In the genomic region with DNA sequence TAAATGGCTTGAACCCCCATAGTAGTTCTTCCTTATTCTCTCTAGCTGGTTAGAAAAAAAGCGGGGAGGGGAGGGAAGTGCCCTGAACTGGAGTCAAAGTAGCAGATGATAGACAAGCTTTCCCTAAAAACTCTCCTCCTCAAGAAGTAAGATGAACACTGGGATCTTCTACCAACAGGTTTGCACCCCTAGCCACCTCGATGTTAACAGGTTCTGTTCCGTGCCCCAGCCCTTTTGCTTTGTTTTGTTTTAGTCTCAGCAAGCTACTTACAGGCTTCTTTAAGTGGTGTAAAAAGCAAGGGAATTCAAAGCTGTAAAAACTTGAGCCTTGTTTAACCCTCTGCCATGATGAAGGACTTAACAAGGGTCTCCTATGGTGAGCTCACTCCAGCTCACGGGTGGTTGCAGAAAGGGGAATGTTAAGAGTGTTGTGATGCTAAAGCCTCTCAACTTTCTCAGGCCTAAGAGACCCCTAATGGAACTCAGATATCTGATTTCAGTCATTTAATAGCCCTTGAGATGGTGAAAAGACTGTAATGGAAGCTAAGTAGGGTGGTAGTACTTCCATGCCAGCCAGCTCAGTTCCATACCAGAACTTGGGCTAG, we compare ENCODE assay signal across 17 cellular contexts.
DNase-seq lines count a peak whose midpoint lies in the region; ATAC-seq and TF ChIP-seq lines count a peak whose summit lies in the region.
"Had no signal": no experiment of that assay in that cellular context is flagged by ENCODE, and none has a peak within 500 bp of the region (broad histone marks: within the 10 kb centered on the region; RNA-seq: fewer than 3 reads in every experiment).

No MANE protein-coding gene starts in this region.

- H3K9me3 ChIP-seq in HEK293 (ENCODE audit: control insufficient read depth, insufficient read depth, low read depth, low read length) (no peaks in the 10 kb centered on the region), PC-9 (ENCODE audit: insufficient read depth, low read depth) (no peaks in the 10 kb centered on the region)
- H3K9me3 ChIP-seq: heart right ventricle had no signal

- no peaks in the 10 kb centered on the region for H3K9me2 ChIP-seq in PC-9 (ENCODE audit: insufficient read depth)

- no peak overlapping the region for H3K27ac ChIP-seq in HEK293 (ENCODE audit: extremely low read depth, low read depth, low read length)
- H3K27ac ChIP-seq in PC-9: peak overlapping the region; percentile 26
- H3K27ac ChIP-seq: parathyroid adenoma had no signal

- H3K4me1 Mint-ChIP-seq in T-cell: peaks cover 41 to 57% (median 46%) of the 10 kb centered on the region in 3 donors

- no peak overlapping the region for H3K4me2 ChIP-seq in PC-9

- no peaks in the 10 kb centered on the region for H3K27me3 Mint-ChIP-seq in T-cell
- H3K27me3 Mint-ChIP-seq: activated naive CD8-positive, alpha-beta T cell; brain had no signal

- no TSS peak for BruUV-seq in PC-9 (replicated peaks; lab: Mats Ljungman, UMichigan)

- CTCF ChIA-PET in HEK293 (lab: Yijun Ruan, JAX): interaction anchor here (2.0 kb wide), 1 partner anchor 8 kb away, joined by 5 read pairs; no protein-coding TSS in a partner anchor
- CTCF ChIA-PET in PC-9 (lab: Charles Lee): no interaction called here
- CTCF ChIA-PET in T-cell (lab: Charles Lee): no interaction called here

- H3K27ac Mint-ChIP-seq in T-cell: no peak overlapping the region
- H3K27ac Mint-ChIP-seq: activated naive CD8-positive, alpha-beta T cell had no signal

- peaks cover 8 to 16% of the 10 kb centered on the region in 2 experiments; a peak in 2 of 3 replicates for H3K36me3 ChIP-seq in HEK293 (ENCODE audit: control insufficient read depth in 2 of 2, insufficient read depth in 1 of 2, low read length in 2 of 2)
- H3K36me3 ChIP-seq in PC-9 (ENCODE audit: low read depth): peaks cover 28% of the 10 kb centered on the region

- intact Hi-C loops in PC-9 (cut with micrococcal nuclease; ENCODE audit: unreplicated experiment): no loop called here

- H2AFZ ChIP-seq in PC-9: no peak overlapping the region
- H2AFZ ChIP-seq: parathyroid adenoma had no signal

- no peak overlapping the region for H3K4me3 Mint-ChIP-seq in T-cell
- H3K4me3 Mint-ChIP-seq: activated naive CD8-positive, alpha-beta T cell; brain had no signal

- TF ChIP-seq CTCF in GM13976 (IDR thresholded peaks at IDR 0.05; ENCODE audit: borderline replicate concordance, control extremely low read depth, extremely low read depth, insufficient read depth, missing control alignments): no peak
- TF ChIP-seq CTCF in HEK293 (tag by site-specific recombination; IDR thresholded peaks at IDR 0.05): no peak
- no peak for TF ChIP-seq CTCF in PC-9 (conservative IDR thresholded peaks at IDR 0.05)

- peaks cover 57% of the 10 kb centered on the region; the same call in 1 of the 2 replicates for H4K20me1 ChIP-seq in PC-9 (ENCODE audit: insufficient read depth)

- ATAC-seq in T-cell (replicated peaks in 1 of 4): no peak
- ATAC-seq in HG02798 (IDR thresholded peaks at IDR 0.05; ENCODE audit: poor library complexity, unreplicated experiment): no peak
- ATAC-seq: heart right ventricle had no signal

- POLR2A ChIA-PET in HEK293 (lab: Yijun Ruan, JAX) (interaction anchor here (1.2 to 1.3 kb wide), 2 partner anchors 104 to 108 kb away, joined by 3 read pairs; no protein-coding TSS in a partner anchor), PC-9 (lab: Charles Lee; ENCODE audit: unreplicated experiment) (interaction anchor here (0.6 kb wide), 1 partner anchor 9 kb away, joined by 3 read pairs; no protein-coding TSS in a partner anchor), T-cell (lab: Charles Lee) (no interaction called here)

- H3K4me3 ChIP-seq in HEK293 (ENCODE audit: low read depth, low read length) (no peak overlapping the region), PC-9 (no peak overlapping the region)
- H3K4me3 ChIP-seq: heart right ventricle had no signal

- H3K9me3 Mint-ChIP-seq in T-cell: no peaks in the 10 kb centered on the region
- H3K9me3 Mint-ChIP-seq: brain had no signal

- DNase-seq in GM13976 (ENCODE audit: low spot score) (peak; percentile 9), PC-9 (no peak), left kidney (ENCODE audit: low read depth, low spot score) (peak; percentile 66), NCI-H1092 treated with DMSO at 0.1 percent for 48 hours (lab: John Stamatoyannopoulos, UW) (no peak), GDM1 (lab: John Stamatoyannopoulos, UW) (no peak), T-cell (no peak)
- DNase-seq: activated CD4-positive, alpha-beta T cell treated with anti-CD3 and anti-CD28 coated beads, Interleukin-2, amount 50 U/mL, for 1 hour; activated T-cell treated with anti-CD3 and anti-CD28 coated beads, Interleukin-2, amount 50 U/mL, for 1 hour; DND-41; heart right ventricle; SHP77; T-helper 1 cell had no signal

- H3K27me3 ChIP-seq in PC-9 (ENCODE audit: insufficient read depth, low read depth): no peaks in the 10 kb centered on the region
- H3K27me3 ChIP-seq: heart right ventricle had no signal

- in situ Hi-C loops in GM13976 (cut with MboI; ENCODE audit: low sequenced_read_pairs, unreplicated experiment): no loop called here

- peaks cover 94% of the 10 kb centered on the region for H3K79me2 ChIP-seq in PC-9 (ENCODE audit: low read depth)

- peaks cover 45% of the 10 kb centered on the region for H3F3A ChIP-seq in PC-9 (ENCODE audit: insufficient read depth, low read depth)

- H3K4me1 ChIP-seq in HEK293 (ENCODE audit: control insufficient read depth, insufficient read depth, low read length) (peaks cover 23% of the 10 kb centered on the region), PC-9 (replicated peaks; ENCODE audit: insufficient read depth) (peaks cover 27% of the 10 kb centered on the region)

- H3K36me3 Mint-ChIP-seq in T-cell: peaks cover 47% of the 10 kb centered on the region

TF ChIP-seq in HEK293, 187 proteins besides CTCF, POLR2A, EP300 and RAD21 (continues in another document):
- TF ChIP-seq ZNF175 (tag by site-specific recombination; IDR thresholded peaks at IDR 0.05): no peak
- TF ChIP-seq ZSCAN30 (tag by site-specific recombination; IDR thresholded peaks at IDR 0.05): peak; percentile 14; the same call in 1 of the 2 replicates
- TF ChIP-seq FEZF1 (tag by site-specific recombination; IDR thresholded peaks at IDR 0.05): peak; percentile 38; the same call in 1 of the 2 replicates
- TF ChIP-seq ZNF837 (tag by site-specific recombination; IDR thresholded peaks at IDR 0.05): no peak
- TF ChIP-seq SCRT1 (tag by site-specific recombination; IDR thresholded peaks at IDR 0.05; ENCODE audit: borderline replicate concordance): peak; percentile 69; the same call in 1 of the 2 replicates
- peak; percentile 31; the same call in 1 of the 2 replicates for TF ChIP-seq ZIC2 (tag by site-specific recombination; IDR thresholded peaks at IDR 0.05)
- TF ChIP-seq TRIM28 (IDR thresholded peaks at IDR 0.05; ENCODE audit: borderline replicate concordance, low read length): peak; percentile 59; the same call in 1 of the 2 replicates
- TF ChIP-seq, protein P1, sequence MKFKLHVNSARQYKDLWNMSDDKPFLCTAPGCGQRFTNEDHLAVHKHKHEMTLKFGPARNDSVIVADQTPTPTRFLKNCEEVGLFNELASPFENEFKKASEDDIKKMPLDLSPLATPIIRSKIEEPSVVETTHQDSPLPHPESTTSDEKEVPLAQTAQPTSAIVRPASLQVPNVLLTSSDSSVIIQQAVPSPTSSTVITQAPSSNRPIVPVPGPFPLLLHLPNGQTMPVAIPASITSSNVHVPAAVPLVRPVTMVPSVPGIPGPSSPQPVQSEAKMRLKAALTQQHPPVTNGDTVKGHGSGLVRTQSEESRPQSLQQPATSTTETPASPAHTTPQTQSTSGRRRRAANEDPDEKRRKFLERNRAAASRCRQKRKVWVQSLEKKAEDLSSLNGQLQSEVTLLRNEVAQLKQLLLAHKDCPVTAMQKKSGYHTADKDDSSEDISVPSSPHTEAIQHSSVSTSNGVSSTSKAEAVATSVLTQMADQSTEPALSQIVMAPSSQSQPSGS (tag by site-specific recombination; IDR thresholded peaks at IDR 0.05; ENCODE audit: low read depth): no peak
- TF ChIP-seq, protein P2, sequence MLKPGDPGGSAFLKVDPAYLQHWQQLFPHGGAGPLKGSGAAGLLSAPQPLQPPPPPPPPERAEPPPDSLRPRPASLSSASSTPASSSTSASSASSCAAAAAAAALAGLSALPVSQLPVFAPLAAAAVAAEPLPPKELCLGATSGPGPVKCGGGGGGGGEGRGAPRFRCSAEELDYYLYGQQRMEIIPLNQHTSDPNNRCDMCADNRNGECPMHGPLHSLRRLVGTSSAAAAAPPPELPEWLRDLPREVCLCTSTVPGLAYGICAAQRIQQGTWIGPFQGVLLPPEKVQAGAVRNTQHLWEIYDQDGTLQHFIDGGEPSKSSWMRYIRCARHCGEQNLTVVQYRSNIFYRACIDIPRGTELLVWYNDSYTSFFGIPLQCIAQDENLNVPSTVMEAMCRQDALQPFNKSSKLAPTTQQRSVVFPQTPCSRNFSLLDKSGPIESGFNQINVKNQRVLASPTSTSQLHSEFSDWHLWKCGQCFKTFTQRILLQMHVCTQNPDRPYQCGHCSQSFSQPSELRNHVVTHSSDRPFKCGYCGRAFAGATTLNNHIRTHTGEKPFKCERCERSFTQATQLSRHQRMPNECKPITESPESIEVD (tag by site-specific recombination; IDR thresholded peaks at IDR 0.05): peak; percentile 51
- TF ChIP-seq ZNF600 (tag by site-specific recombination; IDR thresholded peaks at IDR 0.05): peak; percentile 87
- no peak for TF ChIP-seq ZNF777 (tag by site-specific recombination; IDR thresholded peaks at IDR 0.05; ENCODE audit: borderline replicate concordance)
- no peak for TF ChIP-seq OVOL3 (tag by site-specific recombination; IDR thresholded peaks at IDR 0.05)
- TF ChIP-seq, protein P3, sequence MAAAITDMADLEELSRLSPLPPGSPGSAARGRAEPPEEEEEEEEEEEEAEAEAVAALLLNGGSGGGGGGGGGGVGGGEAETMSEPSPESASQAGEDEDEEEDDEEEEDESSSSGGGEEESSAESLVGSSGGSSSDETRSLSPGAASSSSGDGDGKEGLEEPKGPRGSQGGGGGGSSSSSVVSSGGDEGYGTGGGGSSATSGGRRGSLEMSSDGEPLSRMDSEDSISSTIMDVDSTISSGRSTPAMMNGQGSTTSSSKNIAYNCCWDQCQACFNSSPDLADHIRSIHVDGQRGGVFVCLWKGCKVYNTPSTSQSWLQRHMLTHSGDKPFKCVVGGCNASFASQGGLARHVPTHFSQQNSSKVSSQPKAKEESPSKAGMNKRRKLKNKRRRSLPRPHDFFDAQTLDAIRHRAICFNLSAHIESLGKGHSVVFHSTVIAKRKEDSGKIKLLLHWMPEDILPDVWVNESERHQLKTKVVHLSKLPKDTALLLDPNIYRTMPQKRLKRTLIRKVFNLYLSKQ (tag by site-specific recombination; IDR thresholded peaks at IDR 0.05; ENCODE audit: borderline replicate concordance): no peak
- TF ChIP-seq SCRT2 (tag by site-specific recombination; IDR thresholded peaks at IDR 0.05): peak; percentile 54; the same call in 1 of the 2 replicates

Comparison
In these comparisons a context has a peak if more than half of its experiments do, and no peak if none do; other contexts are left out.
1. DNase-seq: peak in GM13976 (single experiment) and left kidney (single experiment); none in PC-9 (0 of 2), NCI-H1092 treated with DMSO at 0.1 percent for 48 hours (single experiment), GDM1 (single experiment) and T-cell (0 of 34).
2. POLR2A ChIA-PET loops: an anchor here in HEK293 (1.2 to 1.3 kb wide) and PC-9 (0.6 kb wide); none called in T-cell.